In the genomic region with DNA sequence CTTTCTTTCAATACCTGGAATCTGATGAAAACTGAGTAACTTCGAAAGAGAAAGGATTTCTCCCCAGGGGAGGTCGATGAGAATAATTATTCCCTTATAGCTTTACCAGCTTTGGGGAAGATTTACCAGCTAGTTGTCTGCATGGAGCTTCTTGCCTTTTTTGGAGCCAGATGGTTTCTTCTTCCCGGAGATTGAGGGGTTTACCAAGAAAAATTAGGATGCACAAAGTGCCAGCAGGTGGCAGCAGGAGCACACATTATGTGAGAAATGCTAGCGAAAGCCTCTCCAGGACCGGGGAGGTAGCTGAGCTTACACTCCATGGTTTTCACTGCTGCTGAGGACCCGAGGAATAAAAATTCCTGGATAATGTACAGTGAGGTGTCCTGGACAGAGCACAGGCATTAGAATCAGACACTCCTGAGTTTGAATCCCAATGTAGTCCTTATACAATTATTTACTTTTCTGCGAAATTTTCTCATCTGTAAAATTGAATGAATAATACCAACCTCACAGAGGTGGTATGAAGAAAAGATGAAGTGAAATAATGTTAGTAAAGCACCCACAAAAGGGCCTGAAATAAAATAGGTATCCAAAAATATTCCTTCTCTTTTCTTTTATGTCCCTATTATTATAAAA, we compare ENCODE assay signal across 8 cellular contexts. TPM values are rescaled to one million over a fixed set of nuclear protein-coding genes. Genes with fewer than 3 reads are reported as not detected.
DNase-seq lines count a peak whose midpoint lies in the region; ATAC-seq and TF ChIP-seq lines count a peak whose summit lies in the region.

No MANE protein-coding gene starts in this region.

- peaks cover 2% of the 10 kb centered on the region for H3K4me1 Mint-ChIP-seq in activated T-cell treated with anti-CD3 and anti-CD28 coated beads, Interleukin-2, amount 50 U/mL, for 24 hours (ENCODE audit: low read depth)
- H3K4me1 Mint-ChIP-seq in nephron progenitor cell, result peaks cover 25% of the 10 kb centered on the region
- H3K4me1 Mint-ChIP-seq in stimulated activated memory B cell treated with anti-CD40 and anti-IgM and Interleukin-4, amounts not matched to agents 10 μg/mL and 1 μg/mL and 100 μg/mL, for 72 hours, result no peaks in the 10 kb centered on the region

- no peak overlapping the region for H3K27ac Mint-ChIP-seq in activated T-cell treated with anti-CD3 and anti-CD28 coated beads, Interleukin-2, amount 50 U/mL, for 24 hours
- H3K27ac Mint-ChIP-seq in nephron progenitor cell, result no peak overlapping the region
- no peak overlapping the region for H3K27ac Mint-ChIP-seq in stimulated activated memory B cell treated with anti-CD40 and anti-IgM and Interleukin-4, amounts not matched to agents 10 μg/mL and 1 μg/mL and 100 μg/mL, for 72 hours

- peak overlapping the region; percentile 57 for H3K4me2 ChIP-seq in KMS-11
- H3K4me2 ChIP-seq in OCI-LY7 (ENCODE audit: low read length), result no peak overlapping the region
- H3K4me2 ChIP-seq in fibroblast of lung (ENCODE audit: extremely low read depth, insufficient read depth, low read length), result no peak overlapping the region

- no peaks in the 10 kb centered on the region for H3K9me2 ChIP-seq in OCI-LY7 (ENCODE audit: insufficient read depth, low read length)

- H3K4me1 ChIP-seq in KMS-11 (ENCODE audit: low read depth, poor library complexity, severe bottlenecking) (peaks cover 41% of the 10 kb centered on the region), OCI-LY7 (ENCODE audit: insufficient read depth, low read length, poor library complexity, severe bottlenecking) (no peaks in the 10 kb centered on the region), fibroblast of lung (ENCODE audit: control insufficient read depth, extremely low read depth, insufficient read depth, low read length) (no peaks in the 10 kb centered on the region)

- H3K9me3 ChIP-seq in OCI-LY7 (ENCODE audit: low read length) (no peaks in the 10 kb centered on the region), fibroblast of lung (ENCODE audit: control insufficient read depth, insufficient read depth, low read depth, low read length) (no peaks in the 10 kb centered on the region)

- H3K9ac ChIP-seq in KMS-11 (no peak overlapping the region), fibroblast of lung (ENCODE audit: insufficient read depth, low read length) (no peak overlapping the region)

- no peak overlapping the region for H3K4me3 Mint-ChIP-seq in activated T-cell treated with anti-CD3 and anti-CD28 coated beads, Interleukin-2, amount 50 U/mL, for 24 hours
- no peak overlapping the region for H3K4me3 Mint-ChIP-seq in nephron progenitor cell
- H3K4me3 Mint-ChIP-seq in stimulated activated memory B cell treated with anti-CD40 and anti-IgM and Interleukin-4, amounts not matched to agents 10 μg/mL and 1 μg/mL and 100 μg/mL, for 72 hours, result no peak overlapping the region

- H4K20me1 ChIP-seq in KMS-11 (ENCODE audit: insufficient read depth), result no peaks in the 10 kb centered on the region
- no peaks in the 10 kb centered on the region; the same call in 1 of the 2 replicates for H4K20me1 ChIP-seq in OCI-LY7 (ENCODE audit: insufficient read depth, low read length)
- no peaks in the 10 kb centered on the region for H4K20me1 ChIP-seq in fibroblast of lung (ENCODE audit: control insufficient read depth, extremely low read depth, insufficient read depth, low read length)

- POLR2A ChIA-PET in OCI-LY7 (lab: Charles Lee), result no interaction called here

- H3K36me3 ChIP-seq in KMS-11 (ENCODE audit: insufficient read depth), result no peaks in the 10 kb centered on the region
- no peaks in the 10 kb centered on the region for H3K36me3 ChIP-seq in OCI-LY7 (ENCODE audit: insufficient read depth, low read length)
- H3K36me3 ChIP-seq in fibroblast of lung (ENCODE audit: control insufficient read depth, insufficient read depth, low read length), result no peaks in the 10 kb centered on the region

- H3K27me3 ChIP-seq in KMS-11 (ENCODE audit: insufficient read depth, low read depth) (no peaks in the 10 kb centered on the region), fibroblast of lung (ENCODE audit: control insufficient read depth, insufficient read depth, low read length) (no peaks in the 10 kb centered on the region)

- CTCF ChIA-PET in OCI-LY7 (lab: Charles Lee; ENCODE audit: unreplicated experiment), result interaction anchor here (0.9 kb wide), 1 partner anchor 558 kb away, joined by 4 read pairs; no protein-coding TSS in a partner anchor

- TF ChIP-seq CTCF in KMS-11 (conservative IDR thresholded peaks at IDR 0.05; ENCODE audit: low read depth, low read length) (peak; percentile 92), OCI-LY7 (conservative IDR thresholded peaks at IDR 0.05; ENCODE audit: low read length) (peak; percentile 85), fibroblast of lung (conservative IDR thresholded peaks at IDR 0.05 in 1 of 2, IDR thresholded peaks at IDR 0.05 in 1 of 2; ENCODE audit: low read depth in 1 of 2, low read length in 2 of 2) (peak; percentile 75 to 83), nephron progenitor cell (IDR thresholded peaks at IDR 0.05) (peak; percentile 82)

- peak overlapping the region; percentile 31; the same call in 1 of the 2 replicates for H2AFZ ChIP-seq in KMS-11 (ENCODE audit: low read depth)
- no peak overlapping the region for H2AFZ ChIP-seq in OCI-LY7 (ENCODE audit: low read length)
- H2AFZ ChIP-seq in fibroblast of lung (ENCODE audit: low read length), result no peak overlapping the region

- H3K27ac ChIP-seq in KMS-11, result no peak overlapping the region
- no peak overlapping the region for H3K27ac ChIP-seq in OCI-LY7 (ENCODE audit: low read depth, low read length, poor library complexity, severe bottlenecking)
- H3K27ac ChIP-seq in fibroblast of lung (ENCODE audit: insufficient read depth, low read length), result no peak overlapping the region

- intact Hi-C loops in OCI-LY7 (cut with micrococcal nuclease; ENCODE audit: unreplicated experiment), result loop anchor here (2.0 to 10.0 kb wide), 2 partner anchors 563 to 903 kb away; no protein-coding TSS in a partner anchor

- H3K9me3 Mint-ChIP-seq in activated T-cell treated with anti-CD3 and anti-CD28 coated beads, Interleukin-2, amount 50 U/mL, for 24 hours, result no peaks in the 10 kb centered on the region
- H3K9me3 Mint-ChIP-seq in nephron progenitor cell, result peaks cover 8% of the 10 kb centered on the region
- no peaks in the 10 kb centered on the region for H3K9me3 Mint-ChIP-seq in stimulated activated memory B cell treated with anti-CD40 and anti-IgM and Interleukin-4, amounts not matched to agents 10 μg/mL and 1 μg/mL and 100 μg/mL, for 72 hours

- ATAC-seq in stimulated activated naive CD8-positive, alpha-beta T cell treated with anti-CD3 and anti-CD28 coated beads, Interleukin-15, Interleukin-2, amounts not matched to agents 100 U/mL and 50 U/mL, for 24 hours, result no peak
- no peak for ATAC-seq in stimulated activated memory B cell treated with anti-CD40 and anti-IgM and Interleukin-4, amounts not matched to agents 10 μg/mL and 1 μg/mL and 100 μg/mL, for 72 hours

- H3K27me3 Mint-ChIP-seq in activated T-cell treated with anti-CD3 and anti-CD28 coated beads, Interleukin-2, amount 50 U/mL, for 24 hours, result no peaks in the 10 kb centered on the region
- H3K27me3 Mint-ChIP-seq in nephron progenitor cell (ENCODE audit: low read depth, poor library complexity), result peaks cover 10% of the 10 kb centered on the region
- H3K27me3 Mint-ChIP-seq in stimulated activated memory B cell treated with anti-CD40 and anti-IgM and Interleukin-4, amounts not matched to agents 10 μg/mL and 1 μg/mL and 100 μg/mL, for 72 hours, result peaks cover 12% of the 10 kb centered on the region

- H3K79me2 ChIP-seq in KMS-11 (ENCODE audit: insufficient read depth, low read depth) (no peaks in the 10 kb centered on the region), OCI-LY7 (ENCODE audit: insufficient read depth, low read depth, low read length) (no peaks in the 10 kb centered on the region), fibroblast of lung (ENCODE audit: control insufficient read depth, insufficient read depth, low read length) (no peaks in the 10 kb centered on the region)

- DNase-seq in DMS153 (lab: John Stamatoyannopoulos, UW), result peak; percentile 86
- DNase-seq in OCI-LY7 (ENCODE audit: low spot score), result peak; percentile 68
- peak; percentile 73 for DNase-seq in activated T-cell treated with anti-CD3 and anti-CD28 coated beads, Interleukin-2, amount 50 U/mL, for 24 hours
- peak; percentile 75 to 89 for DNase-seq in fibroblast of lung (ENCODE audit: low read depth in 2 of 2)
- DNase-seq in nephron progenitor cell, result peak; percentile 84
- peak; percentile 68 for DNase-seq in stimulated activated naive CD8-positive, alpha-beta T cell treated with anti-CD3 and anti-CD28 coated beads, Interleukin-15, Interleukin-2, amounts not matched to agents 100 U/mL and 50 U/mL, for 24 hours

- H3K4me3 ChIP-seq in KMS-11 (IDR thresholded peaks at IDR 0.05; ENCODE audit: insufficient read depth, low read depth, low read length) (no peak overlapping the region), OCI-LY7 (ENCODE audit: low read depth, low read length, poor library complexity, severe bottlenecking) (no peak overlapping the region), fibroblast of lung (replicated peaks in 1 of 4; ENCODE audit: control extremely low read depth in 1 of 4, insufficient read depth in 1 of 4, low read depth in 3 of 4, low read length in 4 of 4) (no peak overlapping the region)

- BruUV-seq in OCI-LY7 (replicated peaks; lab: Mats Ljungman, UMichigan), result no TSS peak

- peaks cover 3% of the 10 kb centered on the region for H3K36me3 Mint-ChIP-seq in activated T-cell treated with anti-CD3 and anti-CD28 coated beads, Interleukin-2, amount 50 U/mL, for 24 hours (ENCODE audit: low read depth)
- H3K36me3 Mint-ChIP-seq in nephron progenitor cell (ENCODE audit: low read depth), result no peaks in the 10 kb centered on the region
- H3K36me3 Mint-ChIP-seq in stimulated activated memory B cell treated with anti-CD40 and anti-IgM and Interleukin-4, amounts not matched to agents 10 μg/mL and 1 μg/mL and 100 μg/mL, for 72 hours, result no peaks in the 10 kb centered on the region

RNA-seq across cellular contexts. Expression of a gene that starts 46.0 kb away (rescaled TPM):
- total RNA-seq in OCI-LY7 (2014; rRNA removed; shearing (Covaris generic)), result not detected in 2 replicates
- total RNA-seq in OCI-LY7 (2022) (not detected in 2 replicates), fibroblast of lung (21.8 and 27.7 TPM in 2 replicates)
- polyA plus RNA-seq in fibroblast of lung, result 120 and 195 TPM in 2 replicates
- 89.0 and 144 TPM in 2 replicates for polyA plus RNA-seq in fibroblast of lung (2012)
- polyA minus RNA-seq in fibroblast of lung (ENCODE audit: low replicate concordance), result 88.0 and 124 TPM in 2 replicates

Comparison
In these comparisons a context has a peak if more than half of its experiments do, and no peak if none do; other contexts are left out.
1. RNA of a gene that starts 46.0 kb away (total RNA-seq): 21.8 to 27.7 TPM in fibroblast of lung; not detected in OCI-LY7; every median in the first group is over 10 times any median in the second.
2. Peak in every context shown above with its lines, with median percentiles within 50 percentile points of each other: DNase-seq and CTCF ChIP-seq.